ENCODE assay signal across 16 cellular contexts in genomic region chr3:115975796-115976195, GRCh38.
"Had no signal": no experiment of that assay in that cellular context is flagged by ENCODE, and none has a peak within 500 bp of the region (broad histone marks: within the 10 kb centered on the region; RNA-seq: fewer than 3 reads in every experiment).

No MANE protein-coding gene starts in this region.

- H3K4me1 ChIP-seq: breast epithelium, heart right ventricle, parathyroid adenoma, thyroid gland had no signal

- H3K4me3 Mint-ChIP-seq: activated naive CD8-positive, alpha-beta T cell; activated T-cell treated with anti-CD3 and anti-CD28 coated beads, Interleukin-2, amount 50 U/mL, for 4 hours; stimulated activated effector memory CD8-positive, alpha-beta T cell treated with anti-CD3 and anti-CD28 coated beads, Interleukin-12 subunit alpha, Interleukin-12 subunit beta, amount 100 ng/mL, for 72 hours had no signal

- H3K79me2 ChIP-seq: parathyroid adenoma had no signal

- H3K27ac Mint-ChIP-seq: activated naive CD8-positive, alpha-beta T cell; stimulated activated effector memory CD8-positive, alpha-beta T cell treated with anti-CD3 and anti-CD28 coated beads, Interleukin-12 subunit alpha, Interleukin-12 subunit beta, amount 100 ng/mL, for 72 hours had no signal

- H3K4me3 ChIP-seq: breast epithelium, esophagus squamous epithelium, heart right ventricle, thyroid gland had no signal

- H3K9me3 ChIP-seq: breast epithelium, esophagus squamous epithelium, heart right ventricle, thyroid gland had no signal

- H3K4me1 Mint-ChIP-seq: stimulated activated effector memory CD8-positive, alpha-beta T cell treated with anti-CD3 and anti-CD28 coated beads, Interleukin-12 subunit alpha, Interleukin-12 subunit beta, amount 100 ng/mL, for 72 hours had no signal

- H3K36me3 ChIP-seq: breast epithelium, esophagus squamous epithelium, heart right ventricle, thyroid gland had no signal

- H3K9me3 Mint-ChIP-seq: activated T-cell treated with anti-CD3 and anti-CD28 coated beads, Interleukin-2, amount 50 U/mL, for 4 hours had no signal

- DNase-seq: activated CD4-positive, alpha-beta T cell treated with anti-CD3 and anti-CD28 coated beads for 1 hour; activated CD4-positive, alpha-beta T cell treated with anti-CD3 and anti-CD28 coated beads, Interleukin-2, amount 50 U/mL, for 48 hours; activated gamma-delta T cell; activated T-cell treated with anti-CD3 and anti-CD28 coated beads, Interleukin-2, amount 50 U/mL, for 4 hours; amygdala; esophagus squamous epithelium; heart right ventricle; islet precursor cell; retina; T1000; thyroid gland had no signal

- H3K27me3 ChIP-seq: breast epithelium, esophagus squamous epithelium, heart right ventricle, thyroid gland had no signal

- H3K9ac ChIP-seq: parathyroid adenoma had no signal

- H2AFZ ChIP-seq: parathyroid adenoma had no signal

- H3K27ac ChIP-seq: breast epithelium, esophagus squamous epithelium, heart right ventricle, parathyroid adenoma, thyroid gland had no signal

- H3K36me3 Mint-ChIP-seq: activated naive CD8-positive, alpha-beta T cell; stimulated activated effector memory CD8-positive, alpha-beta T cell treated with anti-CD3 and anti-CD28 coated beads, Interleukin-12 subunit alpha, Interleukin-12 subunit beta, amount 100 ng/mL, for 72 hours had no signal

- ATAC-seq: activated T-cell treated with anti-CD3 and anti-CD28 coated beads, Interleukin-2, amount 50 U/mL, for 4 hours; heart right ventricle; left lobe of liver; stimulated activated effector memory CD8-positive, alpha-beta T cell treated with anti-CD3 and anti-CD28 coated beads, Interleukin-12 subunit alpha, Interleukin-12 subunit beta, amount 100 ng/mL, for 72 hours had no signal
